8 cellular contexts compared by ENCODE assay signal in genomic region chr16:29811170-29811895, GRCh38. TPM values are rescaled to one million over a fixed set of nuclear protein-coding genes. Genes with fewer than 3 reads are reported as not detected.
DNase-seq lines count a peak whose midpoint lies in the region; ATAC-seq, FAIRE-seq and TF ChIP-seq lines count a peak whose summit lies in the region.

No MANE protein-coding gene starts in this region.

- H3K27ac Mint-ChIP-seq in activated CD8-positive, alpha-beta T cell treated with anti-CD3 and anti-CD28 coated beads for 36 hours: peak overlapping the region; percentile 89

- DNase-seq in GM12864 (ENCODE audit: low read depth) (peak; percentile 80), NCI-H748 (lab: John Stamatoyannopoulos, UW; ENCODE audit: unreplicated experiment) (peak; percentile 92), medulla oblongata (ENCODE audit: extremely low spot score) (peak; percentile 98)
- peak; percentile 90 for DNase-seq in activated CD8-positive, alpha-beta T cell treated with anti-CD3 and anti-CD28 coated beads for 36 hours
- peak; percentile 47 for DNase-seq in stimulated activated CD8-positive, alpha-beta memory T cell treated with anti-CD3 and anti-CD28 coated beads, Interleukin-15, amount 100 ng/mL, for 24 hours (ENCODE audit: low read depth)

- POLR2A ChIA-PET in activated CD8-positive, alpha-beta T cell treated with anti-CD3 and anti-CD28 coated beads for 36 hours (lab: Charles Lee): interaction anchor here (0.6 to 9.5 kb wide), 5 partner anchors 11 to 185 kb away, joined by 3 to 167 read pairs (median 4); partner anchors contain the start of genes KIF22, MVP and PAGR1

- peak overlapping the region; percentile 90 for H3K4me3 Mint-ChIP-seq in activated CD8-positive, alpha-beta T cell treated with anti-CD3 and anti-CD28 coated beads for 36 hours

- intact Hi-C loops in activated CD8-positive, alpha-beta T cell treated with anti-CD3 and anti-CD28 coated beads for 36 hours (cut with micrococcal nuclease): loop anchor here (10.0 kb wide), 1 partner anchor 107 kb away; no protein-coding TSS in a partner anchor

- peak overlapping the region; percentile 54 for H3K4me3 ChIP-seq in GM12864 (ENCODE audit: low read depth, low read length)

- peak; percentile 93 for FAIRE-seq in endometrium (lab: Jason Lieb, UNC)

- TF ChIP-seq CTCF in GM12864 (IDR thresholded peaks at IDR 0.05; ENCODE audit: low read depth, low read length, missing control alignments): no peak
- no peak for TF ChIP-seq CTCF in activated CD8-positive, alpha-beta T cell treated with anti-CD3 and anti-CD28 coated beads for 36 hours (IDR thresholded peaks at IDR 0.05)

- CTCF ChIA-PET in activated CD8-positive, alpha-beta T cell treated with anti-CD3 and anti-CD28 coated beads for 36 hours (lab: Charles Lee): interaction anchor here (2.6 kb wide), 1 partner anchor 37 kb away, joined by 10 read pairs; no protein-coding TSS in a partner anchor

- no peaks in the 10 kb centered on the region for H3K27me3 Mint-ChIP-seq in activated CD8-positive, alpha-beta T cell treated with anti-CD3 and anti-CD28 coated beads for 36 hours

- peaks cover 51% of the 10 kb centered on the region for H3K4me1 Mint-ChIP-seq in activated CD8-positive, alpha-beta T cell treated with anti-CD3 and anti-CD28 coated beads for 36 hours (ENCODE audit: low read depth)

- H3K9me3 Mint-ChIP-seq in activated CD8-positive, alpha-beta T cell treated with anti-CD3 and anti-CD28 coated beads for 36 hours: no peaks in the 10 kb centered on the region

- H3K36me3 Mint-ChIP-seq in activated CD8-positive, alpha-beta T cell treated with anti-CD3 and anti-CD28 coated beads for 36 hours (ENCODE audit: low read depth): peaks cover 39% of the 10 kb centered on the region

- ATAC-seq in HG03342 (IDR thresholded peaks at IDR 0.05; ENCODE audit: unreplicated experiment) (peak; percentile 29), GM19328 (IDR thresholded peaks at IDR 0.05; ENCODE audit: unreplicated experiment) (no peak)
- ATAC-seq in activated CD8-positive, alpha-beta T cell treated with anti-CD3 and anti-CD28 coated beads for 36 hours: peak; percentile 47

RNA-seq across cellular contexts. Expression of gene PRRT2, which starts 0.7 kb away (rescaled TPM):
- total RNA-seq in activated CD8-positive, alpha-beta T cell treated with anti-CD3 and anti-CD28 coated beads for 36 hours: 1 to 10 TPM; 1.5 to 2.0 TPM

RNA-seq across cellular contexts. Expression of gene PAGR1, which starts 4.6 kb away (rescaled TPM):
- 10 to 100 TPM; 26.8 to 29.0 TPM for total RNA-seq in activated CD8-positive, alpha-beta T cell treated with anti-CD3 and anti-CD28 coated beads for 36 hours

RNA-seq across cellular contexts. Expression of gene MAZ, which starts 5.0 kb away (rescaled TPM):
- 100 to 1,000 TPM; 380 to 382 TPM for total RNA-seq in activated CD8-positive, alpha-beta T cell treated with anti-CD3 and anti-CD28 coated beads for 36 hours

RNA-seq across cellular contexts. Expression of gene MVP, which starts 8.9 kb away (rescaled TPM):
- 10 to 100 TPM; 32.5 to 33.2 TPM for total RNA-seq in activated CD8-positive, alpha-beta T cell treated with anti-CD3 and anti-CD28 coated beads for 36 hours

RNA-seq across cellular contexts. Expression of gene KIF22, which starts 20.8 kb away (rescaled TPM):
- 100 to 1,000 TPM; 160 to 165 TPM for total RNA-seq in activated CD8-positive, alpha-beta T cell treated with anti-CD3 and anti-CD28 coated beads for 36 hours

Comparison
In these comparisons a context has a peak if more than half of its experiments do, and no peak if none do; other contexts are left out.
1. DNase-seq: peak in every context shown above with its lines; median percentile 98 in medulla oblongata; 92 in NCI-H748; 90 in activated CD8-positive, alpha-beta T cell treated with anti-CD3 and anti-CD28 coated beads for 36 hours; 80 in GM12864; 47 in stimulated activated CD8-positive, alpha-beta memory T cell treated with anti-CD3 and anti-CD28 coated beads, Interleukin-15, amount 100 ng/mL, for 24 hours.